19 cellular contexts compared by ENCODE assay signal in the genomic region with DNA sequence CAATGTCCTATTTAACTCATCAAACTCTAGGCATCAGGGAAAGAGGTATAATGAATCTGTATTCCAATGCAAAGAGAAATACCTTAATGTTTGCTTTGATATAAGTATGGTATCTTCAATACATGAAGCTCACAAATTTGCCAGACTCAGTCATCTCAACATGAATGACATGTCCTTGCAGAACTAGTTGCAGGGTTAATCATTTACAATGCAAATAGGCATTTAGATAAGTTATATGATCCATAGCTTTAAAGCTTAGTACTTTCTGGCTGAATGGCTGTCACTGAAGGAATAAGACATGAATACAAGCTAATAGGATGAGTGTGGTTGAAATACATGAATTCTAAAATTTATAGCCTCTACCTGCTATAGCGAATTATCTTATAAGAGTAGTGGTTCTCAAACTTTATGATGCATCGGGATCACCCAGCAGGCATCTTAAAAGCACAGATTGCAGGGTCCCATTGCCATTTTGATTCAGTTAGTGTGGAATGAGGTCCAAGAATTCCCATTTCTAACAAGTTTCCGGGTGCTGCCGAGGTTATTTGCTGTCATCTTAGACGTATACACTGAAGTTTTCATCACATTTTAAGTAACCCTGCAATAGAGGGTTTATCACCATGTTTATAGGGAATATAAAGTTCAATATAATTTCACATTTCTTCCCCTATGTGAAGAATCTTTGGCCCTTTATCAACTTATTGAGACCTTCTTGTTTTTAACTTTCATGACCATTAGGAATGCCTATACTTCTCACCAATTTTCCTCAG.
DNase-seq lines count a peak whose midpoint lies in the region; ATAC-seq and TF ChIP-seq lines count a peak whose summit lies in the region.
"Had no signal": no experiment of that assay in that cellular context is flagged by ENCODE, and none has a peak within 500 bp of the region (broad histone marks: within the 10 kb centered on the region; RNA-seq: fewer than 3 reads in every experiment).

No MANE protein-coding gene starts in this region.

- H2AFZ ChIP-seq in hepatocyte = no peak overlapping the region
- H2AFZ ChIP-seq: GM23248 had no signal

- H3K27me3 ChIP-seq in hepatocyte (no peaks in the 10 kb centered on the region), transverse colon (no peaks in the 10 kb centered on the region), ovary (no peaks in the 10 kb centered on the region)
- H3K27me3 ChIP-seq: BLaER1 treated with 17β-estradiol and CSF1 and Interleukin-3, amounts not matched to agents 10 nM and 100 nM had no signal

- no peak for TF ChIP-seq EP300 in transverse colon (IDR thresholded peaks at IDR 0.05; ENCODE audit: low read depth)
- no peak for TF ChIP-seq EP300 in ovary (IDR thresholded peaks at IDR 0.05)

- no peaks in the 10 kb centered on the region for H3K9me2 ChIP-seq in hepatocyte (replicated peaks; ENCODE audit: insufficient read depth)

- H4K20me1 ChIP-seq in hepatocyte (ENCODE audit: insufficient read depth, poor library complexity, severe bottlenecking) = no peaks in the 10 kb centered on the region
- H4K20me1 ChIP-seq: BLaER1 treated with 17β-estradiol and CSF1 and Interleukin-3, amounts not matched to agents 10 nM and 100 nM had no signal

- intact Hi-C loops in transverse colon (cut with DNase I; ENCODE audit: low total_unique reads) = no loop called here
- intact Hi-C loops in ovary (cut with DNase I) = no loop called here

- no peaks in the 10 kb centered on the region for H3K9me3 Mint-ChIP-seq in nephron
- H3K9me3 Mint-ChIP-seq: CD8-positive, alpha-beta T cell had no signal

- no peak overlapping the region for H3K27ac ChIP-seq in hepatocyte
- peak overlapping the region in 3 of 4 donors; percentile 24 to 50 (median 31) for H3K27ac ChIP-seq in transverse colon
- H3K27ac ChIP-seq in ovary = no peak overlapping the region
- H3K27ac ChIP-seq: BLaER1 treated with 17β-estradiol and CSF1 and Interleukin-3, amounts not matched to agents 10 nM and 100 nM; GM23248; HL-60 had no signal

- DNase-seq in NCI-H526 (lab: John Stamatoyannopoulos, UW) (peak; percentile 49 to 69), hepatocyte (ENCODE audit: low spot score) (peak; percentile 20), transverse colon (no peak), ovary (no peak), ureter (ENCODE audit: low spot score) (no peak)
- DNase-seq: CD8-positive, alpha-beta T cell; DMS 273 treated with DMSO at 0.1 percent for 48 hours; DMS53; DND-41; EL; GM23248; HCEC 1CT; IMR-90 had no signal

- no peaks in the 10 kb centered on the region for H3K79me2 ChIP-seq in hepatocyte

- H3K27ac Mint-ChIP-seq in nephron = peak overlapping the region; percentile 7 to 53 (median 37)
- H3K27ac Mint-ChIP-seq: B cell; CD8-positive, alpha-beta T cell had no signal

- H3K4me3 ChIP-seq in hepatocyte (no peak overlapping the region), transverse colon (no peak overlapping the region), ovary (no peak overlapping the region)
- H3K4me3 ChIP-seq: BLaER1 treated with 17β-estradiol and CSF1 and Interleukin-3, amounts not matched to agents 10 nM and 100 nM; GM12878; GM23248 had no signal

- H3K4me1 Mint-ChIP-seq in nephron = peaks cover 9% of the 10 kb centered on the region

- in situ Hi-C loops in transverse colon (cut with MboI; ENCODE audit: low pct_ligation_motif_present in 1 of 4, low pct_unique_long_range_greater_than_20kb in 1 of 4, low sequenced_read_pairs in 3 of 4) = no loop called here

- TF ChIP-seq CTCF in hepatocyte (IDR thresholded peaks at IDR 0.05; ENCODE audit: poor library complexity) (no peak), nephron (IDR thresholded peaks at IDR 0.05; ENCODE audit: unreplicated experiment in 3 of 3) (no peak), transverse colon (IDR thresholded peaks at IDR 0.05) (no peak), ovary (IDR thresholded peaks at IDR 0.05) (no peak)

- no peaks in the 10 kb centered on the region for H3K4me1 ChIP-seq in hepatocyte (ENCODE audit: insufficient read depth)
- peaks cover 0 to 16% (median 10%) of the 10 kb centered on the region in 4 donors for H3K4me1 ChIP-seq in transverse colon
- H3K4me1 ChIP-seq in ovary (ENCODE audit: insufficient read depth) = no peaks in the 10 kb centered on the region

- no peak overlapping the region for H3K4me3 Mint-ChIP-seq in nephron
- H3K4me3 Mint-ChIP-seq: B cell; CD8-positive, alpha-beta T cell had no signal

- ATAC-seq in GM21528 (IDR thresholded peaks at IDR 0.05; ENCODE audit: low FRiP score, unreplicated experiment) = no peak
- ATAC-seq: CD8-positive, alpha-beta T cell; GM12878 had no signal

- TF ChIP-seq POLR2A in transverse colon (IDR thresholded peaks at IDR 0.05) = no peak
- no peak for TF ChIP-seq POLR2A in ovary (IDR thresholded peaks at IDR 0.05)

- H3K27me3 Mint-ChIP-seq in nephron (ENCODE audit: low read depth) = no peaks in the 10 kb centered on the region
- H3K27me3 Mint-ChIP-seq: B cell had no signal

- peak overlapping the region; percentile 8 for H3K4me2 ChIP-seq in hepatocyte
- H3K4me2 ChIP-seq: BLaER1 treated with 17β-estradiol and CSF1 and Interleukin-3, amounts not matched to agents 10 nM and 100 nM had no signal

- peaks cover 8% of the 10 kb centered on the region for H3K36me3 Mint-ChIP-seq in nephron (ENCODE audit: low read depth)
- H3K36me3 Mint-ChIP-seq: CD8-positive, alpha-beta T cell had no signal

- 80% methylated on average over 5 of the region's 5 CpGs for WGBS in hepatocyte (ENCODE audit: low lambda C conversion rate, missing lambda C conversion rate)
- WGBS in transverse colon (ENCODE audit: low coverage in 1 of 2), 2 donors = 52 to 62% methylated on average over 4 to 5 of the region's 5 CpGs
- WGBS in ovary, 3 donors = 97 to 99% (median 98%) methylated on average over 5 of the region's 5 CpGs

- no peaks in the 10 kb centered on the region for H3K9me3 ChIP-seq in hepatocyte (ENCODE audit: low read depth)
- H3K9me3 ChIP-seq in transverse colon = no peaks in the 10 kb centered on the region
- no peaks in the 10 kb centered on the region for H3K9me3 ChIP-seq in ovary
- H3K9me3 ChIP-seq: BLaER1 treated with 17β-estradiol and CSF1 and Interleukin-3, amounts not matched to agents 10 nM and 100 nM had no signal

- H3K36me3 ChIP-seq in hepatocyte (replicated peaks; ENCODE audit: insufficient read depth, low read depth) (no peaks in the 10 kb centered on the region), transverse colon (no peaks in the 10 kb centered on the region), ovary (no peaks in the 10 kb centered on the region)
- H3K36me3 ChIP-seq: BLaER1 treated with 17β-estradiol and CSF1 and Interleukin-3, amounts not matched to agents 10 nM and 100 nM had no signal

Comparison
In these comparisons a context has a peak if more than half of its experiments do, and no peak if none do; other contexts are left out.
1. DNase-seq: peak in NCI-H526 (2 of 2) and hepatocyte (single experiment); none in transverse colon (single experiment), ovary (0 of 5) and ureter (single experiment).
2. H3K27ac ChIP-seq: peak in transverse colon (3 of 4); none in hepatocyte (single experiment) and ovary (0 of 2).